29 cellular contexts compared by ENCODE assay signal in genomic region chrX:41672643-41673042, GRCh38. TPM values are rescaled to one million over a fixed set of nuclear protein-coding genes. Genes with fewer than 3 reads are reported as not detected.
"Had no signal": no experiment of that assay in that cellular context is flagged by ENCODE, and none has a peak within 500 bp of the region (broad histone marks: within the 10 kb centered on the region; RNA-seq: fewer than 3 reads in every experiment).

No MANE protein-coding gene starts in this region.

- H3K9me3 ChIP-seq: gastroesophageal sphincter, psoas muscle, sigmoid colon, tibial nerve had no signal

- H3K9me3 Mint-ChIP-seq: activated CD4-positive, alpha-beta T cell treated with anti-CD3 and anti-CD28 coated beads, Interleukin-2, amount 10 ng/mL, durations not matched to agents 7 days and 5 days; activated naive CD8-positive, alpha-beta T cell treated with anti-CD3 and anti-CD28 coated beads, Interleukin-2, amount 10 ng/mL, durations not matched to agents 7 days and 5 days; activated T-cell treated with anti-CD3 and anti-CD28 coated beads, Interleukin-2, amount 50 U/mL, for 24 hours; stimulated activated memory B cell treated with anti-CD40 and anti-IgM and Interleukin-4, amounts not matched to agents 10 μg/mL and 1 μg/mL and 100 μg/mL, for 72 hours had no signal

- H3K4me3 Mint-ChIP-seq: activated CD4-positive, alpha-beta T cell treated with anti-CD3 and anti-CD28 coated beads, Interleukin-2, amount 10 ng/mL, durations not matched to agents 7 days and 5 days; activated naive CD8-positive, alpha-beta T cell treated with anti-CD3 and anti-CD28 coated beads, Interleukin-2, amount 10 ng/mL, durations not matched to agents 7 days and 5 days; activated T-cell treated with anti-CD3 and anti-CD28 coated beads, Interleukin-2, amount 50 U/mL, for 24 hours; neural crest cell; stimulated activated memory B cell treated with anti-CD40 and anti-IgM and Interleukin-4, amounts not matched to agents 10 μg/mL and 1 μg/mL and 100 μg/mL, for 72 hours had no signal

- ATAC-seq: gastroesophageal sphincter; left cardiac atrium; left ventricle myocardium superior; psoas muscle; stimulated activated memory B cell treated with anti-CD40 and anti-IgM and Interleukin-4, amounts not matched to agents 10 μg/mL and 1 μg/mL and 100 μg/mL, for 72 hours had no signal

- H3K27ac Mint-ChIP-seq: activated CD4-positive, alpha-beta T cell treated with anti-CD3 and anti-CD28 coated beads, Interleukin-2, amount 10 ng/mL, durations not matched to agents 7 days and 5 days; activated naive CD8-positive, alpha-beta T cell treated with anti-CD3 and anti-CD28 coated beads, Interleukin-2, amount 10 ng/mL, durations not matched to agents 7 days and 5 days; activated T-cell treated with anti-CD3 and anti-CD28 coated beads, Interleukin-2, amount 50 U/mL, for 24 hours had no signal

- H3K4me1 Mint-ChIP-seq: neural crest cell had no signal

- DNase-seq: activated CD4-positive, alpha-beta T cell treated with anti-CD3 and anti-CD28 coated beads, Interleukin-2, amount 10 ng/mL, durations not matched to agents 7 days and 5 days; activated CD4-positive, CD25-positive, alpha-beta regulatory T cell treated with anti-CD3 and anti-CD28 coated beads, Interleukin-2, amount 50 U/mL, for 72 hours; activated CD8-positive, alpha-beta memory T cell treated with anti-CD3 and anti-CD28 coated beads, Interleukin-2, amount 50 U/mL, for 4 hours; activated effector memory CD4-positive, alpha-beta T cell treated with Interleukin-2 at 50 U/mL for 16 hours; activated naive CD4-positive, alpha-beta T cell treated with Interleukin-2 at 50 U/mL for 16 hours; activated naive CD8-positive, alpha-beta T cell treated with anti-CD3 and anti-CD28 coated beads, Interleukin-2, amount 10 ng/mL, durations not matched to agents 7 days and 5 days; activated T-cell treated with anti-CD3 and anti-CD28 coated beads, Interleukin-2, amount 50 U/mL, for 24 hours; amniotic stem cell; caudate nucleus; cortex of kidney; islet precursor cell; left cardiac atrium; left ventricle myocardium superior; nucleus accumbens; psoas muscle; sigmoid colon; small intestine; stimulated activated CD4-positive, alpha-beta T cell treated with anti-CD3 and anti-CD28 coated beads, Interleukin-4, amount 100 ng/mL, for 24 hours; T1000 had no signal

- H3K27me3 Mint-ChIP-seq: activated CD4-positive, alpha-beta T cell treated with anti-CD3 and anti-CD28 coated beads, Interleukin-2, amount 10 ng/mL, durations not matched to agents 7 days and 5 days; activated naive CD8-positive, alpha-beta T cell treated with anti-CD3 and anti-CD28 coated beads, Interleukin-2, amount 10 ng/mL, durations not matched to agents 7 days and 5 days; stimulated activated memory B cell treated with anti-CD40 and anti-IgM and Interleukin-4, amounts not matched to agents 10 μg/mL and 1 μg/mL and 100 μg/mL, for 72 hours had no signal

RNA-seq across cellular contexts. Expression of gene GPR34, which starts 16.1 kb away (rescaled TPM):
- total RNA-seq: chondrocyte, endothelial cell of umbilical vein, fibroblast of lung, lung microvascular endothelial cell, neural crest cell had no signal

RNA-seq across cellular contexts. Expression of gene GPR82, which starts 51.3 kb away (rescaled TPM):
- total RNA-seq: activated CD4-positive, alpha-beta T cell treated with anti-CD3 and anti-CD28 coated beads, Interleukin-2, amount 10 ng/mL, durations not matched to agents 7 days and 5 days; chondrocyte; endothelial cell of umbilical vein; fibroblast of lung; fibroblast of villous mesenchyme; lung microvascular endothelial cell; neural crest cell; temporal lobe had no signal
